Comparison of ENCODE assay signal across 18 cellular contexts in genomic region chr5:80195837-80196400, GRCh38. TPM values are rescaled to one million over a fixed set of nuclear protein-coding genes. Genes with fewer than 3 reads are reported as not detected.
DNase-seq lines count a peak whose midpoint lies in the region; ATAC-seq and TF ChIP-seq lines count a peak whose summit lies in the region.
"Had no signal": no experiment of that assay in that cellular context is flagged by ENCODE, and none has a peak within 500 bp of the region (broad histone marks: within the 10 kb centered on the region; RNA-seq: fewer than 3 reads in every experiment).

No MANE protein-coding gene starts in this region.

- H3K27ac ChIP-seq in CD8-positive, alpha-beta memory T cell (ENCODE audit: low read depth, low read length): no peak overlapping the region
- H3K27ac ChIP-seq: lower lobe of right lung, right lobe of liver, WERI-Rb-1 had no signal

- H3K36me3 ChIP-seq in CD8-positive, alpha-beta memory T cell (ENCODE audit: insufficient read depth, low read length): peaks cover 4% of the 10 kb centered on the region
- H3K36me3 ChIP-seq: right lobe of liver, WERI-Rb-1 had no signal

- H3K27ac Mint-ChIP-seq in CD8-positive, alpha-beta memory T cell: peak overlapping the region in 7 of 8 donors; percentile 5 to 72 (median 33)
- peak overlapping the region; percentile 65 for H3K27ac Mint-ChIP-seq in activated CD8-positive, alpha-beta T cell treated with anti-CD3 and anti-CD28 coated beads, Interleukin-2, amount 10 ng/mL, durations not matched to agents 7 days and 5 days
- H3K27ac Mint-ChIP-seq in glutamatergic neuron (ENCODE audit: unreplicated experiment): peak overlapping the region; percentile 56
- H3K27ac Mint-ChIP-seq: stimulated activated memory B cell treated with anti-CD40 and anti-IgM and Interleukin-4, amounts not matched to agents 10 μg/mL and 1 μg/mL and 100 μg/mL, for 72 hours had no signal

- H3K4me3 Mint-ChIP-seq in CD8-positive, alpha-beta memory T cell: peak overlapping the region in 2 of 7 donors; percentile 7 to 17
- H3K4me3 Mint-ChIP-seq in activated CD8-positive, alpha-beta T cell treated with anti-CD3 and anti-CD28 coated beads, Interleukin-2, amount 10 ng/mL, durations not matched to agents 7 days and 5 days: no peak overlapping the region
- H3K4me3 Mint-ChIP-seq in glutamatergic neuron (ENCODE audit: unreplicated experiment): peak overlapping the region; percentile 47
- H3K4me3 Mint-ChIP-seq: brain; stimulated activated memory B cell treated with anti-CD40 and anti-IgM and Interleukin-4, amounts not matched to agents 10 μg/mL and 1 μg/mL and 100 μg/mL, for 72 hours had no signal

- CTCF ChIA-PET in CD8-positive, alpha-beta memory T cell (lab: Charles Lee): interaction anchor here (0.7 to 1.8 kb wide), 6 partner anchors 10 to 104 kb away, joined by 3 to 4 read pairs (median 3); no protein-coding TSS in a partner anchor
- CTCF ChIA-PET in activated CD8-positive, alpha-beta T cell treated with anti-CD3 and anti-CD28 coated beads, Interleukin-2, amount 10 ng/mL, durations not matched to agents 7 days and 5 days (lab: Charles Lee): interaction anchor here (1.2 to 5.3 kb wide), 6 partner anchors 8 to 104 kb away, joined by 3 to 42 read pairs (median 4); no protein-coding TSS in a partner anchor

- POLR2A ChIA-PET in CD8-positive, alpha-beta memory T cell (lab: Charles Lee): interaction anchor here (0.6 to 0.9 kb wide), 2 partner anchors 16 to 20 kb away, joined by 3 to 4 read pairs; no protein-coding TSS in a partner anchor
- POLR2A ChIA-PET in activated CD8-positive, alpha-beta T cell treated with anti-CD3 and anti-CD28 coated beads, Interleukin-2, amount 10 ng/mL, durations not matched to agents 7 days and 5 days (lab: Charles Lee): interaction anchor here (0.9 to 9.1 kb wide), 3 partner anchors 19 to 59 kb away, joined by 3 to 78 read pairs (median 7); partner anchors contain the start of gene SERINC5

- peaks cover 75% of the 10 kb centered on the region for H3K4me1 ChIP-seq in CD8-positive, alpha-beta memory T cell (ENCODE audit: insufficient read depth, low read length)

- peaks cover 4 to 52% (median 6%) of the 10 kb centered on the region in 3 donors for H3K36me3 Mint-ChIP-seq in CD8-positive, alpha-beta memory T cell
- peaks cover 59% of the 10 kb centered on the region for H3K36me3 Mint-ChIP-seq in activated CD8-positive, alpha-beta T cell treated with anti-CD3 and anti-CD28 coated beads, Interleukin-2, amount 10 ng/mL, durations not matched to agents 7 days and 5 days (ENCODE audit: low read depth)
- no peaks in the 10 kb centered on the region for H3K36me3 Mint-ChIP-seq in glutamatergic neuron (ENCODE audit: unreplicated experiment)

- H3K4me1 Mint-ChIP-seq in CD8-positive, alpha-beta memory T cell: peaks cover 70 to 85% (median 75%) of the 10 kb centered on the region in 3 donors
- peaks cover 62% of the 10 kb centered on the region for H3K4me1 Mint-ChIP-seq in activated CD8-positive, alpha-beta T cell treated with anti-CD3 and anti-CD28 coated beads, Interleukin-2, amount 10 ng/mL, durations not matched to agents 7 days and 5 days (ENCODE audit: low read depth)
- H3K4me1 Mint-ChIP-seq in glutamatergic neuron (ENCODE audit: low read depth, unreplicated experiment): peaks cover 52% of the 10 kb centered on the region

- TF ChIP-seq CTCF in AG09309 (IDR thresholded peaks at IDR 0.05; ENCODE audit: control insufficient read depth, insufficient read depth, low read depth, low read length, missing control alignments) (no peak), glutamatergic neuron (IDR thresholded peaks at IDR 0.05; ENCODE audit: partially characterized antibody, unreplicated experiment) (no peak)

- H3K27me3 Mint-ChIP-seq in CD8-positive, alpha-beta memory T cell: no peaks in the 10 kb centered on the region
- H3K27me3 Mint-ChIP-seq in activated CD8-positive, alpha-beta T cell treated with anti-CD3 and anti-CD28 coated beads, Interleukin-2, amount 10 ng/mL, durations not matched to agents 7 days and 5 days (ENCODE audit: low read depth): no peaks in the 10 kb centered on the region
- no peaks in the 10 kb centered on the region for H3K27me3 Mint-ChIP-seq in glutamatergic neuron (ENCODE audit: unreplicated experiment)
- H3K27me3 Mint-ChIP-seq: stimulated activated memory B cell treated with anti-CD40 and anti-IgM and Interleukin-4, amounts not matched to agents 10 μg/mL and 1 μg/mL and 100 μg/mL, for 72 hours had no signal

- no peaks in the 10 kb centered on the region for H3K9me3 ChIP-seq in CD8-positive, alpha-beta memory T cell (ENCODE audit: low read length)
- H3K9me3 ChIP-seq: lower lobe of right lung, right lobe of liver had no signal

- DNase-seq in AG09309 (ENCODE audit: low read depth): peak; percentile 28
- DNase-seq in CD8-positive, alpha-beta memory T cell: no peak
- DNase-seq in activated CD8-positive, alpha-beta T cell treated with anti-CD3 and anti-CD28 coated beads, Interleukin-2, amount 10 ng/mL, durations not matched to agents 7 days and 5 days: no peak
- DNase-seq in glutamatergic neuron: no peak
- no peak for DNase-seq in OCI-M2 (lab: John Stamatoyannopoulos, UW; ENCODE audit: unreplicated experiment)
- no peak for DNase-seq in UCSD-AML1 (lab: John Stamatoyannopoulos, UW; ENCODE audit: unreplicated experiment)
- DNase-seq in GM19238 (ENCODE audit: insufficient read length, low spot score): no peak
- DNase-seq in ureter (ENCODE audit: low spot score): no peak
- DNase-seq: activated T-cell treated with anti-CD3 and anti-CD28 coated beads, Interleukin-2, amount 50 U/mL, for 48 hours; AML-193; DMS79 treated with DMSO at 0.1 percent for 48 hours; lower lobe of right lung; NCI-H345; right lobe of liver; WERI-Rb-1 had no signal

- no peaks in the 10 kb centered on the region for H3K27me3 ChIP-seq in CD8-positive, alpha-beta memory T cell (ENCODE audit: insufficient read depth, low read length, poor library complexity, severe bottlenecking)
- H3K27me3 ChIP-seq: right lobe of liver had no signal

- no peak for ATAC-seq in activated CD8-positive, alpha-beta T cell treated with anti-CD3 and anti-CD28 coated beads, Interleukin-2, amount 10 ng/mL, durations not matched to agents 7 days and 5 days
- ATAC-seq: HCT116; lower lobe of right lung; stimulated activated memory B cell treated with anti-CD40 and anti-IgM and Interleukin-4, amounts not matched to agents 10 μg/mL and 1 μg/mL and 100 μg/mL, for 72 hours had no signal

- no peak overlapping the region for H3K4me3 ChIP-seq in AG09309 (ENCODE audit: control insufficient read depth, low read depth, low read length)
- peak overlapping the region; percentile 22 for H3K4me3 ChIP-seq in CD8-positive, alpha-beta memory T cell (ENCODE audit: low read length)
- H3K4me3 ChIP-seq: lower lobe of right lung, right lobe of liver had no signal

- H3K9me3 Mint-ChIP-seq in CD8-positive, alpha-beta memory T cell: no peaks in the 10 kb centered on the region
- no peaks in the 10 kb centered on the region for H3K9me3 Mint-ChIP-seq in activated CD8-positive, alpha-beta T cell treated with anti-CD3 and anti-CD28 coated beads, Interleukin-2, amount 10 ng/mL, durations not matched to agents 7 days and 5 days (ENCODE audit: insufficient read depth)
- no peaks in the 10 kb centered on the region for H3K9me3 Mint-ChIP-seq in glutamatergic neuron (ENCODE audit: unreplicated experiment)
- H3K9me3 Mint-ChIP-seq: brain; stimulated activated memory B cell treated with anti-CD40 and anti-IgM and Interleukin-4, amounts not matched to agents 10 μg/mL and 1 μg/mL and 100 μg/mL, for 72 hours had no signal

RNA-seq across cellular contexts. Expression of gene SERINC5, which starts 59.9 kb away (rescaled TPM):
- total RNA-seq in CD8-positive, alpha-beta memory T cell: 10 to 100 TPM; 32.9 to 33.3 TPM
- polyA plus RNA-seq in CD8-positive, alpha-beta memory T cell: 13.7 TPM
- total RNA-seq in activated CD8-positive, alpha-beta T cell treated with anti-CD3 and anti-CD28 coated beads, Interleukin-2, amount 10 ng/mL, durations not matched to agents 7 days and 5 days: 10 to 100 TPM; 52.5 to 54.5 TPM
- total RNA-seq in glutamatergic neuron (ENCODE audit: unreplicated experiment) (15.1 TPM), ureter (89.9 TPM)
